In genomic region chr19:46634656-46635218, GRCh38 we compare ENCODE assay signal across 8 cellular contexts. TPM values are rescaled to one million over a fixed set of nuclear protein-coding genes. Genes with fewer than 3 reads are reported as not detected.
DNase-seq lines count a peak whose midpoint lies in the region; ATAC-seq and TF ChIP-seq lines count a peak whose summit lies in the region.

No MANE protein-coding gene starts in this region.

- H3K4me1 ChIP-seq in right atrium auricular region, result peaks cover 0 to 59% of the 10 kb centered on the region in 2 donors
- peaks cover 32 to 44% (median 37%) of the 10 kb centered on the region in 4 donors for H3K4me1 ChIP-seq in upper lobe of left lung

- WGBS in upper lobe of left lung, 2 donors, result 8 to 14% methylated on average over 13 to 23 of the region's 23 CpGs

- DNase-seq in right atrium auricular region (ENCODE audit: low spot score) (no peak), left cardiac atrium (no peak), SK-N-MC (ENCODE audit: low read depth, low spot score) (no peak), glutamatergic neuron (peak; percentile 70), upper lobe of left lung (peak in 1 of 2 donors; percentile 74), hippocampal formation (lab: John Stamatoyannopoulos, UW) (no peak), H4 (ENCODE audit: low spot score) (no peak)

- TF ChIP-seq POLR2A in upper lobe of left lung (IDR thresholded peaks at IDR 0.05), result no peak

- peaks cover 9% of the 10 kb centered on the region for H3K9me3 Mint-ChIP-seq in glutamatergic neuron (ENCODE audit: unreplicated experiment)

- H3K36me3 Mint-ChIP-seq in glutamatergic neuron (ENCODE audit: unreplicated experiment), result no peaks in the 10 kb centered on the region

- peaks cover 10% of the 10 kb centered on the region for H3K27me3 Mint-ChIP-seq in glutamatergic neuron (ENCODE audit: unreplicated experiment)

- H3K9me3 ChIP-seq in right atrium auricular region (no peaks in the 10 kb centered on the region), SK-N-MC (ENCODE audit: low read depth, low read length) (no peaks in the 10 kb centered on the region), upper lobe of left lung (no peaks in the 10 kb centered on the region)

- no peak for TF ChIP-seq EP300 in upper lobe of left lung (IDR thresholded peaks at IDR 0.05)

- no peaks in the 10 kb centered on the region for H3K36me3 ChIP-seq in right atrium auricular region
- H3K36me3 ChIP-seq in SK-N-MC (ENCODE audit: insufficient read depth, low read length), result no peaks in the 10 kb centered on the region
- no peaks in the 10 kb centered on the region for H3K36me3 ChIP-seq in upper lobe of left lung

- peak overlapping the region; percentile 80 for H3K4me3 Mint-ChIP-seq in glutamatergic neuron (ENCODE audit: unreplicated experiment)

- no peaks in the 10 kb centered on the region for H3K27me3 ChIP-seq in right atrium auricular region
- H3K27me3 ChIP-seq in upper lobe of left lung, result peaks cover 0 to 11% (median 0%) of the 10 kb centered on the region in 4 donors

- TF ChIP-seq CTCF in right atrium auricular region (IDR thresholded peaks at IDR 0.05) (no peak), glutamatergic neuron (IDR thresholded peaks at IDR 0.05; ENCODE audit: partially characterized antibody, unreplicated experiment) (no peak), upper lobe of left lung (IDR thresholded peaks at IDR 0.05) (no peak)

- no peak overlapping the region for H3K9ac ChIP-seq in SK-N-MC (ENCODE audit: insufficient read length)

- H3K4me1 Mint-ChIP-seq in glutamatergic neuron (ENCODE audit: low read depth, unreplicated experiment), result peaks cover 28% of the 10 kb centered on the region

- H3K27ac ChIP-seq in right atrium auricular region (peak overlapping the region in 1 of 2 donors; percentile 16), SK-N-MC (no peak overlapping the region), upper lobe of left lung (no peak overlapping the region)

- intact Hi-C loops in left cardiac atrium (cut with DNase I), result no loop called here

- peak overlapping the region; percentile 95 for H3K27ac Mint-ChIP-seq in glutamatergic neuron (ENCODE audit: unreplicated experiment)

- ATAC-seq in left cardiac atrium, result no peak
- no peak for ATAC-seq in upper lobe of left lung (ENCODE audit: low FRiP score in 2 of 2)
- no peak for ATAC-seq in HG03045 (IDR thresholded peaks at IDR 0.05; ENCODE audit: unreplicated experiment)

- H3K4me3 ChIP-seq in right atrium auricular region (peak overlapping the region; percentile 13 to 48), SK-N-MC (peak overlapping the region; percentile 74), upper lobe of left lung (peak overlapping the region in 3 of 4 donors; percentile 20 to 30 (median 29))

RNA-seq across cellular contexts. Expression of gene GNG8, which starts 1.3 kb away (rescaled TPM):
- total RNA-seq in right atrium auricular region (not detected), left cardiac atrium (1 to 10 TPM in 1 of 2 donors, not detected in 1; 5.2 TPM), glutamatergic neuron (ENCODE audit: unreplicated experiment) (54.6 TPM), upper lobe of left lung (not detected)
- not detected in 2 replicates for total RNA-seq in H4 (2014; rRNA removed; shearing (Covaris generic))

RNA-seq across cellular contexts. Expression of gene PTGIR, which starts 9.8 kb away (rescaled TPM):
- total RNA-seq in right atrium auricular region, result 10 to 100 TPM in 1 of 2 donors, 1 to 10 TPM in 1; 7.0 to 20.6 TPM
- total RNA-seq in left cardiac atrium, result 10 to 100 TPM in 1 of 2 donors, 1 to 10 TPM in 1; 5.5 to 14.8 TPM
- total RNA-seq in glutamatergic neuron (ENCODE audit: unreplicated experiment), result 0.27 TPM
- 10 to 100 TPM in 3 of 6 donors, 1 to 10 TPM in 3; 6.4 to 26.0 (median 11.1) TPM for total RNA-seq in upper lobe of left lung
- total RNA-seq in H4 (2014; rRNA removed; shearing (Covaris generic)), result 0.06 and 0.08 TPM in 2 replicates

RNA-seq across cellular contexts. Expression of gene DACT3, which starts 26.2 kb away (rescaled TPM):
- total RNA-seq in right atrium auricular region (10 to 100 TPM; 23.5 to 25.9 TPM), left cardiac atrium (10 to 100 TPM; 15.1 to 15.4 TPM), glutamatergic neuron (ENCODE audit: unreplicated experiment) (55.1 TPM), upper lobe of left lung (10 to 100 TPM in 2 of 6 donors, 1 to 10 TPM in 4; 1.8 to 12.0 (median 4.0) TPM)
- total RNA-seq in H4 (2014; rRNA removed; shearing (Covaris generic)), result 0.56 and 0.78 TPM in 2 replicates

RNA-seq across cellular contexts. Expression of gene CALM3, which starts 33.6 kb away (rescaled TPM):
- total RNA-seq in right atrium auricular region (100 to 1,000 TPM; 210 to 296 TPM), left cardiac atrium (100 to 1,000 TPM; 229 to 241 TPM), glutamatergic neuron (ENCODE audit: unreplicated experiment) (845 TPM), upper lobe of left lung (100 to 1,000 TPM in 4 of 6 donors, 10 to 100 TPM in 2; 74.4 to 176 (median 123) TPM)
- 166 TPM in 2 replicates for total RNA-seq in H4 (2014; rRNA removed; shearing (Covaris generic))
